ENCODE assay signal across 15 cellular contexts in genomic region chr3:151197981-151198767, GRCh38. TPM values are rescaled to one million over a fixed set of nuclear protein-coding genes. Genes with fewer than 3 reads are reported as not detected.
A peak's percentile ranks its signal among the peaks of the same experiment; 100 is the strongest.
DNase-seq lines count a peak whose midpoint lies in the region; ATAC-seq and TF ChIP-seq lines count a peak whose summit lies in the region.
"Had no signal": no experiment of that assay in that cellular context is flagged by ENCODE, and none has a peak within 500 bp of the region (broad histone marks: within the 10 kb centered on the region; RNA-seq: fewer than 3 reads in every experiment).

No MANE protein-coding gene starts in this region.

- no peaks in the 10 kb centered on the region for H3K27me3 ChIP-seq in hepatocyte
- H3K27me3 ChIP-seq: BLaER1, colonic mucosa, pancreas had no signal

- H3K27ac Mint-ChIP-seq in natural killer cell treated with Interleukin-12 subunit alpha and Interleukin-12 subunit beta and Interleukin-15 and Interleukin-18, amount 100 ng/mL, for 72 hours, result peak overlapping the region in 1 of 2 donors; percentile 96
- H3K27ac Mint-ChIP-seq in natural killer cell, result no peak overlapping the region
- peak overlapping the region; percentile 95 for H3K27ac Mint-ChIP-seq in activated T-helper 17 cell treated with anti-CD3 and anti-CD28 coated beads, Interleukin-2, amount 50 U/mL, for 72 hours

- H3K27me3 Mint-ChIP-seq in natural killer cell treated with Interleukin-12 subunit alpha and Interleukin-12 subunit beta and Interleukin-15 and Interleukin-18, amount 100 ng/mL, for 72 hours, result no peaks in the 10 kb centered on the region
- H3K27me3 Mint-ChIP-seq in natural killer cell (ENCODE audit: low read depth in 2 of 2), result no peaks in the 10 kb centered on the region
- no peaks in the 10 kb centered on the region for H3K27me3 Mint-ChIP-seq in activated T-helper 17 cell treated with anti-CD3 and anti-CD28 coated beads, Interleukin-2, amount 50 U/mL, for 72 hours
- H3K27me3 Mint-ChIP-seq: activated CD4-positive, alpha-beta T cell treated with anti-CD3 and anti-CD28 coated beads, Interleukin-2, amount 10 ng/mL, durations not matched to agents 7 days and 5 days had no signal

- TF ChIP-seq CTCF in natural killer cell (IDR thresholded peaks at IDR 0.05) (no peak), hepatocyte (IDR thresholded peaks at IDR 0.05; ENCODE audit: poor library complexity) (no peak)

- peaks cover 17% of the 10 kb centered on the region for H3K4me1 ChIP-seq in hepatocyte (ENCODE audit: insufficient read depth)
- H3K4me1 ChIP-seq: colonic mucosa had no signal

- no peak overlapping the region for H2AFZ ChIP-seq in hepatocyte
- H2AFZ ChIP-seq: PC-9 had no signal

- 45% methylated on average over 6 of the region's 6 CpGs for WGBS in hepatocyte (ENCODE audit: low lambda C conversion rate, missing lambda C conversion rate)

- peak overlapping the region; percentile 90 for H3K4me3 Mint-ChIP-seq in natural killer cell treated with Interleukin-12 subunit alpha and Interleukin-12 subunit beta and Interleukin-15 and Interleukin-18, amount 100 ng/mL, for 72 hours
- no peak overlapping the region for H3K4me3 Mint-ChIP-seq in natural killer cell
- H3K4me3 Mint-ChIP-seq in activated T-helper 17 cell treated with anti-CD3 and anti-CD28 coated beads, Interleukin-2, amount 50 U/mL, for 72 hours, result peak overlapping the region; percentile 89

- H3K79me2 ChIP-seq in hepatocyte, result no peaks in the 10 kb centered on the region

- H3K36me3 ChIP-seq in hepatocyte (replicated peaks; ENCODE audit: insufficient read depth, low read depth), result no peaks in the 10 kb centered on the region
- H3K36me3 ChIP-seq: colonic mucosa, pancreas had no signal

- H3K4me3 ChIP-seq in hepatocyte, result no peak overlapping the region
- H3K4me3 ChIP-seq: BLaER1, colonic mucosa, pancreas, PC-9 had no signal

- peaks cover 35 to 43% of the 10 kb centered on the region in 2 donors for H3K4me1 Mint-ChIP-seq in natural killer cell treated with Interleukin-12 subunit alpha and Interleukin-12 subunit beta and Interleukin-15 and Interleukin-18, amount 100 ng/mL, for 72 hours (ENCODE audit: low read depth in 2 of 2)
- peaks cover 32 to 39% of the 10 kb centered on the region in 2 donors for H3K4me1 Mint-ChIP-seq in natural killer cell
- peaks cover 13% of the 10 kb centered on the region for H3K4me1 Mint-ChIP-seq in activated T-helper 17 cell treated with anti-CD3 and anti-CD28 coated beads, Interleukin-2, amount 50 U/mL, for 72 hours

- no peaks in the 10 kb centered on the region for H4K20me1 ChIP-seq in hepatocyte (ENCODE audit: insufficient read depth, poor library complexity, severe bottlenecking)
- H4K20me1 ChIP-seq: BLaER1 had no signal

- no peaks in the 10 kb centered on the region for H3K9me3 Mint-ChIP-seq in natural killer cell treated with Interleukin-12 subunit alpha and Interleukin-12 subunit beta and Interleukin-15 and Interleukin-18, amount 100 ng/mL, for 72 hours
- H3K9me3 Mint-ChIP-seq in natural killer cell, result no peaks in the 10 kb centered on the region
- H3K9me3 Mint-ChIP-seq in activated T-helper 17 cell treated with anti-CD3 and anti-CD28 coated beads, Interleukin-2, amount 50 U/mL, for 72 hours, result no peaks in the 10 kb centered on the region

- H3K9me3 ChIP-seq in hepatocyte (ENCODE audit: low read depth), result no peaks in the 10 kb centered on the region
- H3K9me3 ChIP-seq: BLaER1, colonic mucosa, pancreas had no signal

- no peak for DNase-seq in natural killer cell treated with Interleukin-12 subunit alpha and Interleukin-12 subunit beta and Interleukin-15 and Interleukin-18, amount 100 ng/mL, for 72 hours (ENCODE audit: low spot score)
- DNase-seq in natural killer cell (no peak), hepatocyte (ENCODE audit: low spot score) (peak; percentile 39), DMS114 treated with DMSO at 0.1 percent for 48 hours (lab: John Stamatoyannopoulos, UW; ENCODE audit: unreplicated experiment) (no peak), left cardiac atrium (no peak), NAMALWA (ENCODE audit: low spot score) (no peak)
- DNase-seq: activated CD4-positive, alpha-beta T cell treated with anti-CD3 and anti-CD28 coated beads, Interleukin-2, amount 10 ng/mL, durations not matched to agents 7 days and 5 days; amygdala; colonic mucosa; NCI-H226; pancreas; PC-9 had no signal

- ATAC-seq in natural killer cell treated with Interleukin-12 subunit alpha and Interleukin-12 subunit beta and Interleukin-15 and Interleukin-18, amount 100 ng/mL, for 72 hours, result no peak
- no peak for ATAC-seq in natural killer cell
- ATAC-seq in activated T-helper 17 cell treated with anti-CD3 and anti-CD28 coated beads, Interleukin-2, amount 50 U/mL, for 72 hours (replicated peaks), result no peak
- ATAC-seq in GM21390 (IDR thresholded peaks at IDR 0.05; ENCODE audit: unreplicated experiment), result no peak
- no peak for ATAC-seq in left cardiac atrium

- H3K36me3 Mint-ChIP-seq in natural killer cell treated with Interleukin-12 subunit alpha and Interleukin-12 subunit beta and Interleukin-15 and Interleukin-18, amount 100 ng/mL, for 72 hours, result peaks cover 33% of the 10 kb centered on the region
- H3K36me3 Mint-ChIP-seq in natural killer cell, result no peaks in the 10 kb centered on the region
- peaks cover 70% of the 10 kb centered on the region for H3K36me3 Mint-ChIP-seq in activated T-helper 17 cell treated with anti-CD3 and anti-CD28 coated beads, Interleukin-2, amount 50 U/mL, for 72 hours (ENCODE audit: low read depth)

- intact Hi-C loops in natural killer cell (cut with micrococcal nuclease), result no loop called here
- intact Hi-C loops in left cardiac atrium (cut with DNase I), result no loop called here

- peak overlapping the region; percentile 31 for H3K27ac ChIP-seq in hepatocyte
- H3K27ac ChIP-seq: BLaER1, colonic mucosa, pancreas, PC-9 had no signal

- H3K4me2 ChIP-seq in hepatocyte, result peak overlapping the region; percentile 4
- H3K4me2 ChIP-seq: BLaER1, PC-9 had no signal

- no peaks in the 10 kb centered on the region for H3K9me2 ChIP-seq in hepatocyte (replicated peaks; ENCODE audit: insufficient read depth)

RNA-seq across cellular contexts. Expression of gene GPR171, which starts 4.8 kb away (rescaled TPM):
- 10 to 100 TPM; 21.3 to 66.1 TPM for total RNA-seq in natural killer cell treated with Interleukin-12 subunit alpha and Interleukin-12 subunit beta and Interleukin-15 and Interleukin-18, amount 100 ng/mL, for 72 hours
- 1 to 10 TPM; 3.4 to 9.0 (median 8.2) TPM for total RNA-seq in natural killer cell
- total RNA-seq in activated T-helper 17 cell treated with anti-CD3 and anti-CD28 coated beads, Interleukin-2, amount 50 U/mL, for 72 hours, result 100 to 1,000 TPM; 108 to 131 TPM
- not detected in 2 replicates for total RNA-seq in hepatocyte
- polyA plus RNA-seq in hepatocyte, result 0.51 TPM in 1 of 2 replicates, not detected in the other
- 1 to 10 TPM in 1 of 2 donors, under 1 TPM in 1; 0.62 to 1.2 TPM for total RNA-seq in left cardiac atrium
- total RNA-seq: PC-9 had no signal
